Comparison of ENCODE assay signal across 8 cellular contexts in the genomic region with DNA sequence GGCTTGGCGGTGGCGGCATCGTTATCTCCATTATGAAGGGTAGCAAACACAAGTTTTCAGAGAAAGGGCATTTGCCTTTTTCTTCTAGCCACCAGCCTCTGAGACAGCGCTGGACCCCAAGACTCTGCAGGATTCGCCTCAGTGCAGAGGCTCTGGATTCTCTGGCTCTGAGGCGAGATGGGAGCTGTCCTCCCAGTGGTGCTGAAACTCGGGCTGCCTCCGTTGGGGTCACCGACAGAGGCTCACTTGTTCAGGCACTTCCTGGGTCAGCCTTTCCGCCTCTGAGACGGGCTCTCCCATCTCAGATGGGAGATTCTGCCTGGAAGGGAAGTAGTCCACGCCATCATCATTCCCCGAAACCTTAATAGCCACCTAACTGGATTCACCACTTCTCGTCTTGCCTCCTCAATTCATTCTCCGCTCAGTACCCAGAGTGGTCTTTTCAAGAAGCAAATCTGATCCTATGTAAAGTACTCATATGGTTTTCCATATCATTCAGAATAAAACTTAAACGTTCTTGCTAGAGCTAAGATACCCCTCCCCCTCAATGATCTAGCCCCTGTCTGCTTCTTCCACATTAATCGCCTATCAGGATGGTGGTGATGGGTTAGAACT.
DNase-seq lines count a peak whose midpoint lies in the region; ATAC-seq and TF ChIP-seq lines count a peak whose summit lies in the region.

No MANE protein-coding gene starts in this region.

- in situ Hi-C loops in KBM-7 (cut with MboI; ENCODE audit: low pct_unique_long_range_greater_than_20kb, low sequenced_read_pairs) = no loop called here

- H3K27ac Mint-ChIP-seq in CD4-positive, alpha-beta T cell = no peak overlapping the region

- no peaks in the 10 kb centered on the region for H3K9me3 ChIP-seq in CD4-positive, alpha-beta T cell (ENCODE audit: control insufficient read depth, low read length)
- H3K9me3 ChIP-seq in adrenal gland (replicated peaks in 1 of 3) = no peaks in the 10 kb centered on the region
- no peaks in the 10 kb centered on the region for H3K9me3 ChIP-seq in left lung

- H3K36me3 ChIP-seq in adrenal gland (replicated peaks in 1 of 2) (no peaks in the 10 kb centered on the region), left lung (no peaks in the 10 kb centered on the region)

- ATAC-seq in CD4-positive, alpha-beta T cell (ENCODE audit: poor library complexity) = peak; percentile 43
- peak; percentile 64 for ATAC-seq in left lung
- no peak for ATAC-seq in GM21423 (IDR thresholded peaks at IDR 0.05; ENCODE audit: unreplicated experiment)

- no peaks in the 10 kb centered on the region for H3K4me1 ChIP-seq in adrenal gland (replicated peaks in 1 of 2)
- no peaks in the 10 kb centered on the region for H3K4me1 ChIP-seq in left lung

- H3K4me3 Mint-ChIP-seq in CD4-positive, alpha-beta T cell = no peak overlapping the region

- H3K27ac ChIP-seq in CD4-positive, alpha-beta T cell (ENCODE audit: low read depth, low read length) = no peak overlapping the region
- H3K27ac ChIP-seq in adrenal gland (no peak overlapping the region), left lung (no peak overlapping the region)

- peaks cover 89% of the 10 kb centered on the region for H3K27me3 Mint-ChIP-seq in CD4-positive, alpha-beta T cell

- no peak overlapping the region for H3K4me3 ChIP-seq in adrenal gland
- H3K4me3 ChIP-seq in left lung = no peak overlapping the region

- no peak for TF ChIP-seq CTCF in CD4-positive, alpha-beta T cell (IDR thresholded peaks at IDR 0.05)
- TF ChIP-seq CTCF in adrenal gland (IDR thresholded peaks at IDR 0.05) = no peak
- no peak for TF ChIP-seq CTCF in left lung (IDR thresholded peaks at IDR 0.05)
- no peak for TF ChIP-seq CTCF in GM10248 (IDR thresholded peaks at IDR 0.05; ENCODE audit: control extremely low read depth, extremely low read depth, low read depth, missing control alignments)

- no peaks in the 10 kb centered on the region for H3K9me3 Mint-ChIP-seq in CD4-positive, alpha-beta T cell

- TF ChIP-seq POLR2A in adrenal gland (IDR thresholded peaks at IDR 0.05) = no peak

- DNase-seq in CD4-positive, alpha-beta T cell = peak in 3 of 10 experiments; percentile 13 to 23 (median 23)
- DNase-seq in KBM-7 (peak; percentile 56), adrenal gland (peak; percentile 38 to 66 (median 56)), left lung (no peak), GM10248 (ENCODE audit: extremely low spot score) (no peak), DMS153 (lab: John Stamatoyannopoulos, UW) (no peak)
- DNase-seq in NK-92 treated with Interleukin-12 subunit alpha and Interleukin-12 subunit beta, amount 100 ng/mL, for 24 hours (lab: John Stamatoyannopoulos, UW) = no peak

- H3K4me1 Mint-ChIP-seq in CD4-positive, alpha-beta T cell (ENCODE audit: low read depth) = peaks cover 6% of the 10 kb centered on the region

- WGBS in adrenal gland, 4 donors = 15 to 20% (median 18%) methylated on average over 16 to 17 of the region's 17 CpGs

- peaks cover 70% of the 10 kb centered on the region for H3K27me3 ChIP-seq in CD4-positive, alpha-beta T cell (ENCODE audit: control insufficient read depth, insufficient read depth, low read length)
- H3K27me3 ChIP-seq in adrenal gland = peaks cover 50% of the 10 kb centered on the region
- H3K27me3 ChIP-seq in left lung = peaks cover 49 to 96% of the 10 kb centered on the region in 2 donors

- POLR2A ChIA-PET in CD4-positive, alpha-beta T cell (lab: Charles Lee) = no interaction called here
- POLR2A ChIA-PET in GM10248 (lab: Yijun Ruan, JAX) = no interaction called here

- CTCF ChIA-PET in CD4-positive, alpha-beta T cell (lab: Charles Lee) = interaction anchor here (1.5 to 1.7 kb wide), 2 partner anchors 11 to 61 kb away, joined by 5 read pairs; no protein-coding TSS in a partner anchor
- CTCF ChIA-PET in GM10248 (lab: Yijun Ruan, JAX) = interaction anchor here (0.8 to 6.0 kb wide), 13 partner anchors 10 to 64 kb away, joined by 3 to 57 read pairs (median 6); no protein-coding TSS in a partner anchor

- H3K36me3 Mint-ChIP-seq in CD4-positive, alpha-beta T cell (ENCODE audit: low read depth) = no peaks in the 10 kb centered on the region

- intact Hi-C loops in CD4-positive, alpha-beta T cell (cut with DNase I, micrococcal nuclease) = no loop called here
- intact Hi-C loops in adrenal gland (cut with DNase I) = no loop called here
- intact Hi-C loops in left lung (cut with DNase I) = no loop called here

Comparison
In these comparisons a context has a peak if more than half of its experiments do, and no peak if none do; other contexts are left out.
1. DNase-seq: peak in KBM-7 (single experiment) and adrenal gland (7 of 7); none in left lung (0 of 2), GM10248 (single experiment), NK-92 treated with Interleukin-12 subunit alpha and Interleukin-12 subunit beta, amount 100 ng/mL, for 24 hours (single experiment) and DMS153 (single experiment).